Comparison of ENCODE assay signal across 16 cellular contexts in genomic region chr5:169083394-169084018, GRCh38.
"Had no signal": no experiment of that assay in that cellular context is flagged by ENCODE, and none has a peak within 500 bp of the region (broad histone marks: within the 10 kb centered on the region; RNA-seq: fewer than 3 reads in every experiment).

No MANE protein-coding gene starts in this region.

- H3K36me3 Mint-ChIP-seq: activated naive CD8-positive, alpha-beta T cell treated with anti-CD3 and anti-CD28 coated beads for 36 hours had no signal

- H3K9me3 ChIP-seq: body of pancreas, esophagus squamous epithelium, pancreas had no signal

- H3K27ac Mint-ChIP-seq: activated CD8-positive, alpha-beta T cell treated with anti-CD3 and anti-CD28 coated beads for 36 hours; activated naive CD8-positive, alpha-beta T cell treated with anti-CD3 and anti-CD28 coated beads for 36 hours; T-helper 17 cell had no signal

- H3K27me3 ChIP-seq: body of pancreas, esophagus squamous epithelium, pancreas had no signal

- H3K27me3 Mint-ChIP-seq: activated naive CD8-positive, alpha-beta T cell treated with anti-CD3 and anti-CD28 coated beads for 36 hours had no signal

- DNase-seq: activated CD4-positive, alpha-beta T cell treated with anti-CD3 and anti-CD28 coated beads for 48 hours; activated CD8-positive, alpha-beta memory T cell treated with anti-CD3 and anti-CD28 coated beads, Interleukin-2, amount 50 U/mL, for 4 hours; activated CD8-positive, alpha-beta T cell treated with anti-CD3 and anti-CD28 coated beads for 36 hours; activated naive CD8-positive, alpha-beta T cell treated with anti-CD3 and anti-CD28 coated beads for 36 hours; amygdala; body of pancreas; effector CD4-positive, alpha-beta T cell; esophagus squamous epithelium; hippocampal formation; midbrain; pancreas; stimulated activated CD4-positive, alpha-beta T cell treated with anti-CD3 and anti-CD28 coated beads, Interleukin-12 subunit alpha, Interleukin-12 subunit beta, amount 100 ng/mL, for 4 hours; stimulated activated CD4-positive, alpha-beta T cell treated with anti-CD3 and anti-CD28 coated beads, Interleukin-2, amount 100 ng/mL, for 24 hours; T-helper 17 cell had no signal

- H3K4me1 ChIP-seq: body of pancreas, pancreas had no signal

- H3K4me1 Mint-ChIP-seq: activated naive CD8-positive, alpha-beta T cell treated with anti-CD3 and anti-CD28 coated beads for 36 hours; central memory CD8-positive, alpha-beta T cell had no signal

- ATAC-seq: activated CD8-positive, alpha-beta T cell treated with anti-CD3 and anti-CD28 coated beads for 36 hours; body of pancreas; pancreas; T-helper 17 cell had no signal

- H3K4me3 ChIP-seq: body of pancreas, coronary artery, esophagus squamous epithelium, pancreas had no signal

- H3K27ac ChIP-seq: body of pancreas, coronary artery, esophagus squamous epithelium, pancreas had no signal

- H3K4me3 Mint-ChIP-seq: activated CD8-positive, alpha-beta T cell treated with anti-CD3 and anti-CD28 coated beads for 36 hours; activated naive CD8-positive, alpha-beta T cell treated with anti-CD3 and anti-CD28 coated beads for 36 hours; central memory CD8-positive, alpha-beta T cell; T-helper 17 cell had no signal

- H3K9me3 Mint-ChIP-seq: activated CD8-positive, alpha-beta T cell treated with anti-CD3 and anti-CD28 coated beads for 36 hours; activated naive CD8-positive, alpha-beta T cell treated with anti-CD3 and anti-CD28 coated beads for 36 hours; central memory CD8-positive, alpha-beta T cell had no signal

- H3K36me3 ChIP-seq: esophagus squamous epithelium, pancreas had no signal
